8 cellular contexts compared by ENCODE assay signal in genomic region chr5:132829742-132830435, GRCh38. TPM values are rescaled to one million over a fixed set of nuclear protein-coding genes. Genes with fewer than 3 reads are reported as not detected.
A peak's percentile ranks its signal among the peaks of the same experiment; 100 is the strongest.
DNase-seq lines count a peak whose midpoint lies in the region; ATAC-seq and TF ChIP-seq lines count a peak whose summit lies in the region.

No MANE protein-coding gene starts in this region.

- H3K27ac ChIP-seq in adrenal gland = peak overlapping the region in 3 of 5 donors; percentile 50 to 81 (median 73)

- DNase-seq in GDM1 (lab: John Stamatoyannopoulos, UW) (peak; percentile 62), H4 (ENCODE audit: low spot score) (peak; percentile 49), LNCaP clone FGC (ENCODE audit: low read depth) (no peak), SW480 (ENCODE audit: low spot score) (peak; percentile 80), adrenal gland (peak; percentile 65 to 87 (median 78)), left ventricle myocardium superior (peak; percentile 89), putamen (ENCODE audit: low spot score) (peak; percentile 71), GF-D8 (lab: John Stamatoyannopoulos, UW) (no peak)

- H3K4me1 ChIP-seq in adrenal gland (replicated peaks in 1 of 2) = peaks cover 6 to 7% of the 10 kb centered on the region in 2 donors

- ATAC-seq in left ventricle myocardium superior = peak; percentile 94

- intact Hi-C loops in adrenal gland (cut with DNase I) = loop anchor here in 1 of 2 donors (5.0 kb wide), 1 partner anchor 37 kb away; the partner anchor contains the start of genes GDF9 and UQCRQ
- intact Hi-C loops in left ventricle myocardium superior (cut with micrococcal nuclease) = no loop called here

- peak overlapping the region; percentile 67 for H3K4me3 ChIP-seq in LNCaP clone FGC (ENCODE audit: low read depth, low read length)
- peak overlapping the region in 3 of 4 donors; percentile 25 to 81 (median 50) for H3K4me3 ChIP-seq in adrenal gland

- WGBS in adrenal gland, 4 donors = 2 to 10% (median 5%) methylated on average over 2 to 75 of the region's 75 CpGs

- H3K9me3 ChIP-seq in adrenal gland (replicated peaks in 1 of 3) = no peaks in the 10 kb centered on the region

- peak; percentile 14 to 16 for TF ChIP-seq POLR2A in adrenal gland (IDR thresholded peaks at IDR 0.05)

- no peaks in the 10 kb centered on the region for H3K27me3 ChIP-seq in adrenal gland

- H3K36me3 ChIP-seq in adrenal gland (replicated peaks in 1 of 2) = no peaks in the 10 kb centered on the region

- TF ChIP-seq CTCF in LNCaP clone FGC (IDR thresholded peaks at IDR 0.05; ENCODE audit: control insufficient read depth, extremely low read depth, insufficient read depth) (peak; percentile 81), adrenal gland (IDR thresholded peaks at IDR 0.05) (peak; percentile 60 to 88 (median 76))

RNA-seq across cellular contexts. Expression of gene SHROOM1, which starts 0.6 kb away (rescaled TPM):
- total RNA-seq in H4 (2014; rRNA removed; shearing (Covaris generic)) = 0.91 and 9.0 TPM in 2 replicates
- total RNA-seq in adrenal gland (10 to 100 TPM in 1 of 8 donors, 1 to 10 TPM in 7; 3.1 to 10.3 (median 5.3) TPM), left ventricle myocardium superior (5.7 TPM)
- polyA plus RNA-seq in adrenal gland = 10 to 100 TPM in 1 of 3 donors, 1 to 10 TPM in 2; 1.3 to 18.3 (median 6.7) TPM

RNA-seq across cellular contexts. Expression of gene SOWAHA, which starts 16.8 kb away (rescaled TPM):
- 0.08 TPM in 1 of 2 replicates, not detected in the other for total RNA-seq in H4 (2014; rRNA removed; shearing (Covaris generic))
- total RNA-seq in adrenal gland (1 to 10 TPM in 2 of 8 donors, under 1 TPM in 3, not detected in 3; 0.16 to 1.8 (median 0.88) TPM), left ventricle myocardium superior (0.17 TPM)
- under 1 TPM; 0.17 to 0.90 (median 0.40) TPM for polyA plus RNA-seq in adrenal gland

RNA-seq across cellular contexts. Expression of gene GDF9, which starts 36.4 kb away (rescaled TPM):
- total RNA-seq in H4 (2014; rRNA removed; shearing (Covaris generic)) = 0.04 and 0.19 TPM in 2 replicates
- total RNA-seq in adrenal gland (1 to 10 TPM in 2 of 8 donors, under 1 TPM in 6; 0.41 to 1.4 (median 0.62) TPM), left ventricle myocardium superior (0.30 TPM)
- polyA plus RNA-seq in adrenal gland = 1 to 10 TPM in 2 of 3 donors, under 1 TPM in 1; 0.88 to 1.0 (median 1.0) TPM

RNA-seq across cellular contexts. Expression of gene UQCRQ, which starts 36.6 kb away (rescaled TPM):
- 534 and 752 TPM in 2 replicates for total RNA-seq in H4 (2014; rRNA removed; shearing (Covaris generic))
- 100 to 1,000 TPM; 141 to 801 (median 429) TPM for total RNA-seq in adrenal gland
- polyA plus RNA-seq in adrenal gland = 100 to 1,000 TPM; 263 to 729 (median 538) TPM
- total RNA-seq in left ventricle myocardium superior = 1,703 TPM

RNA-seq across cellular contexts. Expression of gene LEAP2, which starts 43.6 kb away (rescaled TPM):
- total RNA-seq in H4 (2014; rRNA removed; shearing (Covaris generic)) = 0.08 and 0.25 TPM in 2 replicates
- 1 to 10 TPM in 3 of 8 donors, under 1 TPM in 3, not detected in 2; 0.39 to 1.7 (median 1.1) TPM for total RNA-seq in adrenal gland
- polyA plus RNA-seq in adrenal gland = 1 to 10 TPM in 2 of 3 donors, under 1 TPM in 1; 0.57 to 3.1 (median 1.8) TPM
- 0.89 TPM for total RNA-seq in left ventricle myocardium superior

Comparison
In these comparisons a context has a peak if more than half of its experiments do, and no peak if none do; other contexts are left out.
1. DNase-seq: peak in GDM1 (single experiment), H4 (single experiment), SW480 (single experiment), adrenal gland (7 of 7), left ventricle myocardium superior (single experiment) and putamen (single experiment); none in LNCaP clone FGC (single experiment) and GF-D8 (single experiment).